7 cellular contexts compared by ENCODE assay signal in genomic region chr19:1081301-1082164, GRCh38. TPM values are rescaled to one million over a fixed set of nuclear protein-coding genes. Genes with fewer than 3 reads are reported as not detected.
A peak's percentile ranks its signal among the peaks of the same experiment; 100 is the strongest.
DNase-seq lines count a peak whose midpoint lies in the region; ATAC-seq, FAIRE-seq and TF ChIP-seq lines count a peak whose summit lies in the region.
"Had no signal": no experiment of that assay in that cellular context is flagged by ENCODE, and none has a peak within 500 bp of the region (broad histone marks: within the 10 kb centered on the region; RNA-seq: fewer than 3 reads in every experiment).

No MANE protein-coding gene starts in this region.

- H2AK5ac ChIP-seq in trophoblast cell (ENCODE audit: low read length), result no peak overlapping the region

- no peak overlapping the region for H3K4ac ChIP-seq in trophoblast cell (ENCODE audit: low read depth, low read length)

- H3K36me3 ChIP-seq in bronchial epithelial cell (ENCODE audit: control insufficient read depth, insufficient read depth, low read length) (no peaks in the 10 kb centered on the region), trophoblast cell (ENCODE audit: control insufficient read depth in 1 of 2, insufficient read depth in 2 of 2, low read length in 2 of 2) (peaks cover 8 to 14% of the 10 kb centered on the region in 2 experiments)

- no peak overlapping the region for H3K27ac ChIP-seq in trophoblast cell (ENCODE audit: low read depth, low read length)

- H4K12ac ChIP-seq in trophoblast cell (ENCODE audit: low read depth, low read length), result no peak overlapping the region

- no peak overlapping the region for H3K4me2 ChIP-seq in trophoblast cell (ENCODE audit: low read length)

- H3K4me1 ChIP-seq in trophoblast cell (ENCODE audit: control insufficient read depth in 1 of 2, insufficient read depth in 2 of 2, low read length in 2 of 2), result peaks cover 0 to 2% of the 10 kb centered on the region in 2 experiments

- H2BK120ac ChIP-seq in trophoblast cell (ENCODE audit: insufficient read depth, low read length, poor library complexity), result no peak overlapping the region

- H2BK12ac ChIP-seq in trophoblast cell (ENCODE audit: low read length), result no peak overlapping the region

- no peak overlapping the region for H4K91ac ChIP-seq in trophoblast cell (ENCODE audit: low read depth, low read length)

- no peak for TF ChIP-seq CTCF in bronchial epithelial cell (IDR thresholded peaks at IDR 0.05; ENCODE audit: insufficient read depth, low read length, severe bottlenecking)

- ATAC-seq in HG02981 (IDR thresholded peaks at IDR 0.05; ENCODE audit: unreplicated experiment) (no peak), GM21717 (IDR thresholded peaks at IDR 0.05; ENCODE audit: unreplicated experiment) (no peak)

- H3K79me1 ChIP-seq in trophoblast cell (ENCODE audit: low read length), result no peaks in the 10 kb centered on the region

- no peak overlapping the region for H2BK5ac ChIP-seq in trophoblast cell (ENCODE audit: low read depth, low read length, poor library complexity)

- H3K23ac ChIP-seq in trophoblast cell (ENCODE audit: low read length), result no peak overlapping the region

- no peak overlapping the region for H4K8ac ChIP-seq in trophoblast cell (ENCODE audit: low read depth, low read length)

- no peak overlapping the region for H3K18ac ChIP-seq in trophoblast cell (ENCODE audit: low read length)

- H3K9ac ChIP-seq in trophoblast cell (ENCODE audit: low read length), result no peak overlapping the region

- FAIRE-seq in bronchial epithelial cell (lab: Jason Lieb, UNC), result no peak

- H2AFZ ChIP-seq in trophoblast cell (ENCODE audit: insufficient read depth, low read length, poor library complexity), result no peak overlapping the region

- peak; percentile 67 to 96 (median 93) for DNase-seq in NCI-H1417 (lab: John Stamatoyannopoulos, UW)
- no peak for DNase-seq in NCI-H1417 treated with DMSO at 0.1 percent for 48 hours (lab: John Stamatoyannopoulos, UW)
- DNase-seq in bronchial epithelial cell (ENCODE audit: low read depth), result no peak
- DNase-seq in trophoblast cell, result peak; percentile 83 to 88
- DNase-seq: cerebellar nuclear complex had no signal

- no peaks in the 10 kb centered on the region for H3K79me2 ChIP-seq in trophoblast cell (ENCODE audit: control insufficient read depth, insufficient read depth, low read length, poor library complexity)

- peak overlapping the region; percentile 27 for H3K4me3 ChIP-seq in bronchial epithelial cell (ENCODE audit: low read depth, low read length)
- no peak overlapping the region for H3K4me3 ChIP-seq in trophoblast cell (ENCODE audit: low read depth, low read length)

- H3K9me3 ChIP-seq in trophoblast cell (ENCODE audit: insufficient read depth, low read depth, low read length), result peaks cover 9% of the 10 kb centered on the region

- WGBS in trophoblast cell (ENCODE audit: extremely low coverage, insufficient coverage, insufficient read length), result no CpG with 5 or more reads among the region's 58 CpGs

- no peaks in the 10 kb centered on the region for H3K27me3 ChIP-seq in bronchial epithelial cell (ENCODE audit: control insufficient read depth, insufficient read depth, low read length)
- H3K27me3 ChIP-seq in trophoblast cell (ENCODE audit: insufficient read depth, low read length), result no peaks in the 10 kb centered on the region

- no peak overlapping the region for H3K14ac ChIP-seq in trophoblast cell (ENCODE audit: low read length)

RNA-seq across cellular contexts. Expression of gene POLR2E, which starts 13.6 kb away (rescaled TPM):
- total RNA-seq in bronchial epithelial cell, result 57.4 and 87.1 TPM in 2 replicates
- polyA plus RNA-seq in trophoblast cell (2013), result 192 and 197 TPM in 2 replicates

RNA-seq across cellular contexts. Expression of gene ARHGAP45, which starts 14.6 kb away (rescaled TPM):
- 9.0 and 11.8 TPM in 2 replicates for total RNA-seq in bronchial epithelial cell
- polyA plus RNA-seq in trophoblast cell (2013), result 13.6 and 14.5 TPM in 2 replicates

RNA-seq across cellular contexts. Expression of gene GPX4, which starts 22.3 kb away (rescaled TPM):
- 274 and 291 TPM in 2 replicates for total RNA-seq in bronchial epithelial cell
- 795 and 804 TPM in 2 replicates for polyA plus RNA-seq in trophoblast cell (2013)

RNA-seq across cellular contexts. Expression of gene ABCA7, which starts 41.6 kb away (rescaled TPM):
- 6.8 and 13.8 TPM in 2 replicates for total RNA-seq in bronchial epithelial cell
- 26.8 and 27.6 TPM in 2 replicates for polyA plus RNA-seq in trophoblast cell (2013)

RNA-seq across cellular contexts. Expression of gene CNN2, which starts 55.1 kb away (rescaled TPM):
- total RNA-seq in bronchial epithelial cell, result 96.9 and 189 TPM in 2 replicates
- polyA plus RNA-seq in trophoblast cell (2013), result 349 and 351 TPM in 2 replicates

Comparison
In these comparisons a context has a peak if more than half of its experiments do, and no peak if none do; other contexts are left out.
1. DNase-seq: peak in NCI-H1417 (3 of 3) and trophoblast cell (2 of 2); none in NCI-H1417 treated with DMSO at 0.1 percent for 48 hours (single experiment) and bronchial epithelial cell (single experiment).